9 cellular contexts compared by ENCODE assay signal in genomic region chr17:45195424-45195823, GRCh38.
"Had no signal": no experiment of that assay in that cellular context is flagged by ENCODE, and none has a peak within 500 bp of the region (broad histone marks: within the 10 kb centered on the region; RNA-seq: fewer than 3 reads in every experiment).

No MANE protein-coding gene starts in this region.

- H3K9ac ChIP-seq: KMS-11 had no signal

- DNase-seq: IMR-90, Karpas-422, Kasumi-1, KBM-7, KG1 had no signal

- H3K27ac ChIP-seq: HL-60, KMS-11 had no signal

- FAIRE-seq: HepG2, HTR-8/SVneo had no signal

- H3K4me2 ChIP-seq: KMS-11 had no signal

- ATAC-seq: HepG2 had no signal
